ENCODE assay signal across 13 cellular contexts in genomic region chr4:184911310-184911709, GRCh38.
A peak's percentile ranks its signal among the peaks of the same experiment; 100 is the strongest.
DNase-seq lines count a peak whose midpoint lies in the region; ATAC-seq and TF ChIP-seq lines count a peak whose summit lies in the region.
"Had no signal": no experiment of that assay in that cellular context is flagged by ENCODE, and none has a peak within 500 bp of the region (broad histone marks: within the 10 kb centered on the region; RNA-seq: fewer than 3 reads in every experiment).

No MANE protein-coding gene starts in this region.

- H3K27me3 ChIP-seq in A673 (replicated peaks; ENCODE audit: insufficient read depth, low read depth, low read length, poor library complexity) (no peaks in the 10 kb centered on the region), RWPE2 (ENCODE audit: insufficient read depth, poor library complexity, severe bottlenecking) (no peaks in the 10 kb centered on the region)

- peak; percentile 78 for ATAC-seq in RWPE2 (ENCODE audit: low read depth)
- ATAC-seq: left ventricle myocardium superior; stimulated activated naive B cell treated with anti-CD40 and anti-IgM and Interleukin-4, amounts not matched to agents 10 μg/mL and 1 μg/mL and 100 μg/mL, for 72 hours had no signal

- H3K36me3 ChIP-seq in A673 (ENCODE audit: insufficient read depth, low read length, poor library complexity, severe bottlenecking): no peaks in the 10 kb centered on the region
- H3K36me3 ChIP-seq in RWPE2 (ENCODE audit: low read depth): no peaks in the 10 kb centered on the region

- H3K27ac ChIP-seq in A673 (ENCODE audit: low read depth, low read length, poor library complexity, severe bottlenecking): no peak overlapping the region
- no peak overlapping the region for H3K27ac ChIP-seq in RWPE2 (ENCODE audit: poor library complexity, severe bottlenecking)
- H3K27ac ChIP-seq: HL-60 had no signal

- POLR2A ChIA-PET in A673 (lab: Charles Lee; ENCODE audit: low non-redundant PET): no interaction called here

- CTCF ChIA-PET in A673 (lab: Charles Lee): no interaction called here

- DNase-seq in A673 (ENCODE audit: low spot score) (peak; percentile 26), DMS153 treated with DMSO at 0.1 percent for 48 hours (lab: John Stamatoyannopoulos, UW; ENCODE audit: unreplicated experiment) (peak; percentile 59), RWPE2 (ENCODE audit: low spot score) (no peak), fibroblast of pulmonary artery (ENCODE audit: low read depth) (peak; percentile 54), NCI-H2081 treated with DMSO at 0.1 percent for 48 hours (lab: John Stamatoyannopoulos, UW) (no peak), NCI-H2227 treated with DMSO at 0.1 percent for 48 hours (lab: John Stamatoyannopoulos, UW) (no peak)
- DNase-seq in activated CD4-positive, CD25-positive, alpha-beta regulatory T cell treated with anti-CD3 and anti-CD28 coated beads, Interleukin-2, amount 50 U/mL, for 72 hours: no peak
- no peak for DNase-seq in activated naive CD4-positive, alpha-beta T cell treated with anti-CD3 and anti-CD28 coated beads, Interleukin-2, amount 50 U/mL, for 16 hours
- DNase-seq: glutamatergic neuron; left ventricle myocardium superior; NK-92 treated with Interleukin-12 subunit alpha and Interleukin-12 subunit beta, amount 100 ng/mL, for 24 hours; stimulated activated naive B cell treated with anti-CD40 and anti-IgM and Interleukin-4, amounts not matched to agents 10 μg/mL and 1 μg/mL and 100 μg/mL, for 72 hours had no signal

- BruUV-seq in A673 (replicated peaks; lab: Mats Ljungman, UMichigan): no TSS peak

- intact Hi-C loops in A673 (cut with micrococcal nuclease; ENCODE audit: unreplicated experiment): no loop called here

- peaks cover 10% of the 10 kb centered on the region for H3K9me3 ChIP-seq in A673 (ENCODE audit: low read depth, low read length, poor library complexity, severe bottlenecking)
- no peaks in the 10 kb centered on the region for H3K9me3 ChIP-seq in RWPE2 (ENCODE audit: severe bottlenecking)

- H3K4me1 ChIP-seq in A673 (ENCODE audit: insufficient read depth, low read length, poor library complexity, severe bottlenecking): no peaks in the 10 kb centered on the region
- peaks cover 8% of the 10 kb centered on the region for H3K4me1 ChIP-seq in RWPE2 (ENCODE audit: insufficient read depth, poor library complexity, severe bottlenecking)

- TF ChIP-seq CTCF in A673 (conservative IDR thresholded peaks at IDR 0.05; ENCODE audit: low read depth, low read length) (no peak), RWPE2 (IDR thresholded peaks at IDR 0.05; ENCODE audit: poor library complexity, severe bottlenecking) (no peak), fibroblast of pulmonary artery (IDR thresholded peaks at IDR 0.05; ENCODE audit: low read length, missing control alignments) (no peak)

- no peak overlapping the region for H3K4me3 ChIP-seq in A673 (ENCODE audit: low read depth, low read length, poor library complexity, severe bottlenecking)
- H3K4me3 ChIP-seq in RWPE2 (ENCODE audit: severe bottlenecking): no peak overlapping the region
- no peak overlapping the region for H3K4me3 ChIP-seq in fibroblast of pulmonary artery (replicated peaks; ENCODE audit: low read depth, low read length)

Comparison
In these comparisons a context has a peak if more than half of its experiments do, and no peak if none do; other contexts are left out.
1. DNase-seq: peak in A673 (single experiment), DMS153 treated with DMSO at 0.1 percent for 48 hours (single experiment) and fibroblast of pulmonary artery (single experiment); none in RWPE2 (single experiment), activated CD4-positive, CD25-positive, alpha-beta regulatory T cell treated with anti-CD3 and anti-CD28 coated beads, Interleukin-2, amount 50 U/mL, for 72 hours (single experiment), NCI-H2081 treated with DMSO at 0.1 percent for 48 hours (single experiment), NCI-H2227 treated with DMSO at 0.1 percent for 48 hours (single experiment) and activated naive CD4-positive, alpha-beta T cell treated with anti-CD3 and anti-CD28 coated beads, Interleukin-2, amount 50 U/mL, for 16 hours (single experiment).